Comparison of ENCODE assay signal across 13 cellular contexts in genomic region chr2:71856709-71857525, GRCh38.
DNase-seq lines count a peak whose midpoint lies in the region; ATAC-seq lines count a peak whose summit lies in the region.
"Had no signal": no experiment of that assay in that cellular context is flagged by ENCODE, and none has a peak within 500 bp of the region (broad histone marks: within the 10 kb centered on the region; RNA-seq: fewer than 3 reads in every experiment).

No MANE protein-coding gene starts in this region.

- peak; percentile 43 for DNase-seq in GM23248
- DNase-seq in Karpas-422 = peak; percentile 55
- DNase-seq in activated CD8-positive, alpha-beta T cell treated with anti-CD3 and anti-CD28 coated beads, Interleukin-2, amount 10 ng/mL, durations not matched to agents 7 days and 5 days = peak; percentile 23
- no peak for DNase-seq in left lobe of liver (ENCODE audit: low spot score)
- DNase-seq: activated effector memory CD4-positive, alpha-beta T cell treated with Interleukin-2 at 50 U/mL for 16 hours; COR-L47; naive thymus-derived CD8-positive, alpha-beta T cell; SHP77 had no signal

- H3K4me3 ChIP-seq in GM23248 = no peak overlapping the region
- H3K4me3 ChIP-seq in Karpas-422 (ENCODE audit: low read length) = no peak overlapping the region

- H3K9me3 Mint-ChIP-seq in activated CD8-positive, alpha-beta T cell treated with anti-CD3 and anti-CD28 coated beads, Interleukin-2, amount 10 ng/mL, durations not matched to agents 7 days and 5 days (ENCODE audit: insufficient read depth) = no peaks in the 10 kb centered on the region
- H3K9me3 Mint-ChIP-seq: central memory CD8-positive, alpha-beta T cell had no signal

- H3K9me3 ChIP-seq in GM23248 (ENCODE audit: low read depth) (no peaks in the 10 kb centered on the region), Karpas-422 (ENCODE audit: low read length) (no peaks in the 10 kb centered on the region)

- 69 to 73% methylated on average over 10 of the region's 10 CpGs for WGBS in GM23248 (ENCODE audit: low coverage in 1 of 2, low lambda C conversion rate in 2 of 2, missing lambda C conversion rate in 2 of 2), 2 experiments

- H2AFZ ChIP-seq in GM23248 = no peak overlapping the region
- no peak overlapping the region for H2AFZ ChIP-seq in Karpas-422 (ENCODE audit: low read length)

- H3K79me2 ChIP-seq in GM23248 (ENCODE audit: insufficient read depth) (no peaks in the 10 kb centered on the region), Karpas-422 (ENCODE audit: low read length) (no peaks in the 10 kb centered on the region)

- H3K9ac ChIP-seq in GM23248 (no peak overlapping the region), Karpas-422 (ENCODE audit: low read length) (no peak overlapping the region)

- no peaks in the 10 kb centered on the region for H3K27me3 ChIP-seq in GM23248 (replicated peaks; ENCODE audit: insufficient read depth)
- H3K27me3 ChIP-seq in Karpas-422 (ENCODE audit: low read length) = no peaks in the 10 kb centered on the region

- in situ Hi-C loops in GM23248 (cut with MboI) = no loop called here

- H4K20me1 ChIP-seq in GM23248 (ENCODE audit: insufficient read depth) = no peaks in the 10 kb centered on the region
- no peaks in the 10 kb centered on the region for H4K20me1 ChIP-seq in Karpas-422 (ENCODE audit: insufficient read depth, low read depth, low read length)

- no peak for ATAC-seq in activated CD8-positive, alpha-beta T cell treated with anti-CD3 and anti-CD28 coated beads, Interleukin-2, amount 10 ng/mL, durations not matched to agents 7 days and 5 days
- peak; percentile 74 for ATAC-seq in left lobe of liver
- ATAC-seq in GM21528 (IDR thresholded peaks at IDR 0.05; ENCODE audit: low FRiP score, unreplicated experiment) = no peak
- ATAC-seq in GM18907 (IDR thresholded peaks at IDR 0.05; ENCODE audit: unreplicated experiment) = no peak
- no peak for ATAC-seq in HG02588 (IDR thresholded peaks at IDR 0.05; ENCODE audit: unreplicated experiment)
- ATAC-seq: naive thymus-derived CD8-positive, alpha-beta T cell had no signal

- H3F3A ChIP-seq in GM23248 (ENCODE audit: insufficient read depth) = no peaks in the 10 kb centered on the region

- H3K36me3 ChIP-seq in GM23248 (ENCODE audit: low read depth) (no peaks in the 10 kb centered on the region), Karpas-422 (ENCODE audit: insufficient read depth, low read length) (no peaks in the 10 kb centered on the region)

- no peaks in the 10 kb centered on the region for H3K27me3 Mint-ChIP-seq in activated CD8-positive, alpha-beta T cell treated with anti-CD3 and anti-CD28 coated beads, Interleukin-2, amount 10 ng/mL, durations not matched to agents 7 days and 5 days (ENCODE audit: low read depth)

- POLR2A ChIA-PET in activated CD8-positive, alpha-beta T cell treated with anti-CD3 and anti-CD28 coated beads, Interleukin-2, amount 10 ng/mL, durations not matched to agents 7 days and 5 days (lab: Charles Lee) = interaction anchor here (0.8 kb wide), 1 partner anchor 1655 kb away, joined by 3 read pairs; no protein-coding TSS in a partner anchor

- no peak overlapping the region for H3K27ac Mint-ChIP-seq in activated CD8-positive, alpha-beta T cell treated with anti-CD3 and anti-CD28 coated beads, Interleukin-2, amount 10 ng/mL, durations not matched to agents 7 days and 5 days
- H3K27ac Mint-ChIP-seq: immature natural killer cell; naive thymus-derived CD8-positive, alpha-beta T cell had no signal

- H3K4me1 Mint-ChIP-seq in activated CD8-positive, alpha-beta T cell treated with anti-CD3 and anti-CD28 coated beads, Interleukin-2, amount 10 ng/mL, durations not matched to agents 7 days and 5 days (ENCODE audit: low read depth) = no peaks in the 10 kb centered on the region
- H3K4me1 Mint-ChIP-seq: central memory CD8-positive, alpha-beta T cell; immature natural killer cell; naive thymus-derived CD8-positive, alpha-beta T cell had no signal

- H3K27ac ChIP-seq in GM23248 (no peak overlapping the region), Karpas-422 (ENCODE audit: low read length) (no peak overlapping the region)

- H3K4me1 ChIP-seq in GM23248 (ENCODE audit: insufficient read depth) (peaks cover 2% of the 10 kb centered on the region), Karpas-422 (ENCODE audit: low read length) (no peaks in the 10 kb centered on the region)

- CTCF ChIA-PET in activated CD8-positive, alpha-beta T cell treated with anti-CD3 and anti-CD28 coated beads, Interleukin-2, amount 10 ng/mL, durations not matched to agents 7 days and 5 days (lab: Charles Lee) = no interaction called here

- H3K9me2 ChIP-seq in GM23248 (ENCODE audit: insufficient read depth) = no peaks in the 10 kb centered on the region
- H3K9me2 ChIP-seq in Karpas-422 (replicated peaks; ENCODE audit: insufficient read depth, low read length) = no peaks in the 10 kb centered on the region

- H3K4me2 ChIP-seq in GM23248 (ENCODE audit: unreplicated experiment) = no peak overlapping the region
- no peak overlapping the region for H3K4me2 ChIP-seq in Karpas-422 (ENCODE audit: low read depth, low read length, poor library complexity, severe bottlenecking)

- H3K36me3 Mint-ChIP-seq in activated CD8-positive, alpha-beta T cell treated with anti-CD3 and anti-CD28 coated beads, Interleukin-2, amount 10 ng/mL, durations not matched to agents 7 days and 5 days (ENCODE audit: low read depth) = no peaks in the 10 kb centered on the region
- H3K36me3 Mint-ChIP-seq: immature natural killer cell had no signal

- H3K4me3 Mint-ChIP-seq in activated CD8-positive, alpha-beta T cell treated with anti-CD3 and anti-CD28 coated beads, Interleukin-2, amount 10 ng/mL, durations not matched to agents 7 days and 5 days = no peak overlapping the region
- H3K4me3 Mint-ChIP-seq: central memory CD8-positive, alpha-beta T cell; immature natural killer cell; naive thymus-derived CD8-positive, alpha-beta T cell had no signal
